In genomic region chr17:75808549-75808904, GRCh38 we compare ENCODE assay signal across 12 cellular contexts. TPM values are rescaled to one million over a fixed set of nuclear protein-coding genes. Genes with fewer than 3 reads are reported as not detected.
DNase-seq lines count a peak whose midpoint lies in the region; ATAC-seq, FAIRE-seq and TF ChIP-seq lines count a peak whose summit lies in the region.
"Had no signal": no experiment of that assay in that cellular context is flagged by ENCODE, and none has a peak within 500 bp of the region (broad histone marks: within the 10 kb centered on the region; RNA-seq: fewer than 3 reads in every experiment).

No MANE protein-coding gene starts in this region.

- no peaks in the 10 kb centered on the region for H3K27me3 ChIP-seq in lower lobe of right lung (ENCODE audit: low read depth)
- H3K27me3 ChIP-seq in small intestine (ENCODE audit: control insufficient read depth in 2 of 2, insufficient read depth in 2 of 2, low read length in 2 of 2) = no peaks in the 10 kb centered on the region
- H3K27me3 ChIP-seq: adrenal gland, neutrophil, upper lobe of right lung had no signal

- DNase-seq in lower lobe of right lung (no peak), GM12892 (ENCODE audit: insufficient read length) (no peak), DMS53 (lab: John Stamatoyannopoulos, UW) (no peak), small intestine (no peak)
- DNase-seq in stimulated activated naive CD8-positive, alpha-beta T cell treated with anti-CD3 and anti-CD28 coated beads, Interleukin-15, amount 100 ng/mL, for 72 hours = no peak
- DNase-seq: activated CD4-positive, alpha-beta T cell treated with anti-CD3 and anti-CD28 coated beads, Interleukin-2, amount 50 U/mL, for 1 hour; NCI-H1105 treated with DMSO at 0.1 percent for 48 hours; upper lobe of right lung had no signal

- FAIRE-seq in GM12892 (lab: Jason Lieb, UNC) (no peak), small intestine (lab: Jason Lieb, UNC) (no peak)

- H3K36me3 ChIP-seq in lower lobe of right lung (peaks cover 41% of the 10 kb centered on the region), small intestine (ENCODE audit: control insufficient read depth in 2 of 2, insufficient read depth in 2 of 2, low read length in 2 of 2) (peaks cover 3 to 9% of the 10 kb centered on the region in 2 donors)

- intact Hi-C loops in lower lobe of right lung (cut with DNase I) = no loop called here

- no peaks in the 10 kb centered on the region for H3K9me3 ChIP-seq in lower lobe of right lung
- H3K9me3 ChIP-seq in small intestine (ENCODE audit: control insufficient read depth, low read depth) = no peaks in the 10 kb centered on the region
- H3K9me3 ChIP-seq: adrenal gland, neutrophil, upper lobe of right lung had no signal

- H3K4me1 Mint-ChIP-seq in stimulated activated naive CD8-positive, alpha-beta T cell treated with anti-CD3 and anti-CD28 coated beads, Interleukin-15, amount 100 ng/mL, for 72 hours = peaks cover 15% of the 10 kb centered on the region

- TF ChIP-seq POLR2A in GM12892 (IDR thresholded peaks at IDR 0.05; ENCODE audit: low read depth, low read length) = no peak

- H3K27ac Mint-ChIP-seq in stimulated activated naive CD8-positive, alpha-beta T cell treated with anti-CD3 and anti-CD28 coated beads, Interleukin-15, amount 100 ng/mL, for 72 hours = peak overlapping the region; percentile 75 to 80

- ATAC-seq in HG03432 (IDR thresholded peaks at IDR 0.05; ENCODE audit: unreplicated experiment) (peak; percentile 6), lower lobe of right lung (no peak)
- ATAC-seq in stimulated activated naive CD8-positive, alpha-beta T cell treated with anti-CD3 and anti-CD28 coated beads, Interleukin-15, amount 100 ng/mL, for 72 hours = no peak
- ATAC-seq: upper lobe of right lung had no signal

- no peak overlapping the region for H3K4me3 Mint-ChIP-seq in stimulated activated naive CD8-positive, alpha-beta T cell treated with anti-CD3 and anti-CD28 coated beads, Interleukin-15, amount 100 ng/mL, for 72 hours

- H3K4me3 ChIP-seq in lower lobe of right lung (no peak overlapping the region), small intestine (ENCODE audit: low read depth in 1 of 2, low read length in 2 of 2) (no peak overlapping the region)
- H3K4me3 ChIP-seq: adrenal gland, upper lobe of right lung had no signal

- H3K27ac ChIP-seq in adipose tissue (ENCODE audit: low read depth, low read length) (peak overlapping the region; percentile 28), lower lobe of right lung (peak overlapping the region; percentile 6), small intestine (ENCODE audit: low read depth in 1 of 2, low read length in 1 of 2) (no peak overlapping the region)
- H3K27ac ChIP-seq: neutrophil, upper lobe of right lung had no signal

- WGBS in adipose tissue, 3 donors = 50 to 68% (median 61%) methylated on average over 4 of the region's 4 CpGs
- 75 to 88% (median 79%) methylated on average over 4 of the region's 4 CpGs for WGBS in small intestine, 3 donors

- H3K9me3 Mint-ChIP-seq in stimulated activated naive CD8-positive, alpha-beta T cell treated with anti-CD3 and anti-CD28 coated beads, Interleukin-15, amount 100 ng/mL, for 72 hours = no peaks in the 10 kb centered on the region

- no peak for TF ChIP-seq CTCF in lower lobe of right lung (IDR thresholded peaks at IDR 0.05)

- H3K4me1 ChIP-seq in lower lobe of right lung (peaks cover 4% of the 10 kb centered on the region), small intestine (ENCODE audit: control insufficient read depth in 2 of 2, insufficient read depth in 1 of 2, low read depth in 1 of 2, low read length in 1 of 2) (no peaks in the 10 kb centered on the region)
- H3K4me1 ChIP-seq: upper lobe of right lung had no signal

- H3K27me3 Mint-ChIP-seq in stimulated activated naive CD8-positive, alpha-beta T cell treated with anti-CD3 and anti-CD28 coated beads, Interleukin-15, amount 100 ng/mL, for 72 hours = no peaks in the 10 kb centered on the region

RNA-seq across cellular contexts. Expression of gene UNK, which starts 23.9 kb away (rescaled TPM):
- polyA plus RNA-seq in adipose tissue = 10 to 100 TPM in 2 of 3 donors, 1 to 10 TPM in 1; 9.7 to 15.0 (median 13.9) TPM
- 31.1 TPM for total RNA-seq in lower lobe of right lung
- 26.4 TPM for polyA plus RNA-seq in GM12892 (2012; ENCODE audit: missing spikeins)
- 10 to 100 TPM in 2 of 3 donors, 1 to 10 TPM in 1; 8.9 to 20.0 (median 12.7) TPM for polyA plus RNA-seq in small intestine

RNA-seq across cellular contexts. Expression of gene UNC13D, which starts 35.7 kb away (rescaled TPM):
- polyA plus RNA-seq in adipose tissue (10 to 100 TPM in 2 of 3 donors, 1 to 10 TPM in 1; 6.3 to 13.5 (median 10.1) TPM), small intestine (10 to 100 TPM in 2 of 3 donors, 1 to 10 TPM in 1; 9.8 to 40.3 (median 15.3) TPM)
- total RNA-seq in lower lobe of right lung = 118 TPM
- 18.6 TPM for polyA plus RNA-seq in GM12892 (2012; ENCODE audit: missing spikeins)

RNA-seq across cellular contexts. Expression of gene GALK1, which starts 43.5 kb away (rescaled TPM):
- polyA plus RNA-seq in adipose tissue = 10 to 100 TPM; 28.9 to 32.0 (median 29.0) TPM
- total RNA-seq in lower lobe of right lung = 34.0 TPM
- polyA plus RNA-seq in GM12892 (2012; ENCODE audit: missing spikeins) = 9.4 TPM
- 100 to 1,000 TPM in 1 of 3 donors, 10 to 100 TPM in 2; 43.4 to 116 (median 83.5) TPM for polyA plus RNA-seq in small intestine

RNA-seq across cellular contexts. Expression of gene WBP2, which starts 46.6 kb away (rescaled TPM):
- 100 to 1,000 TPM in 2 of 3 donors, 10 to 100 TPM in 1; 85.0 to 162 (median 107) TPM for polyA plus RNA-seq in adipose tissue
- 145 TPM for total RNA-seq in lower lobe of right lung
- 51.0 TPM for polyA plus RNA-seq in GM12892 (2012; ENCODE audit: missing spikeins)
- 100 to 1,000 TPM in 1 of 3 donors, 10 to 100 TPM in 2; 68.4 to 121 (median 82.7) TPM for polyA plus RNA-seq in small intestine

Comparison
In these comparisons a context has a peak if more than half of its experiments do, and no peak if none do; other contexts are left out.
1. H3K27ac ChIP-seq: peak in adipose tissue (single experiment) and lower lobe of right lung (single experiment); none in small intestine (0 of 2).